In genomic region chr7:88759956-88760515, GRCh38 we compare ENCODE assay signal across 13 cellular contexts. TPM values are rescaled to one million over a fixed set of nuclear protein-coding genes. Genes with fewer than 3 reads are reported as not detected.
DNase-seq lines count a peak whose midpoint lies in the region; ATAC-seq and TF ChIP-seq lines count a peak whose summit lies in the region.
"Had no signal": no experiment of that assay in that cellular context is flagged by ENCODE, and none has a peak within 500 bp of the region (broad histone marks: within the 10 kb centered on the region; RNA-seq: fewer than 3 reads in every experiment).

No MANE protein-coding gene starts in this region.

- POLR2A ChIA-PET in naive thymus-derived CD8-positive, alpha-beta T cell (lab: Charles Lee), result no interaction called here

- H3K4me3 ChIP-seq in left ventricle myocardium inferior, result peak overlapping the region; percentile 63
- H3K4me3 ChIP-seq in coronary artery, result peak overlapping the region; percentile 70
- H3K4me3 ChIP-seq in aorta (ENCODE audit: low read length in 2 of 2), result no peak overlapping the region
- H3K4me3 ChIP-seq: lung had no signal

- H3K36me3 Mint-ChIP-seq in naive thymus-derived CD8-positive, alpha-beta T cell, result no peaks in the 10 kb centered on the region

- peak overlapping the region in 6 of 10 donors; percentile 1 to 55 (median 14) for H3K4me3 Mint-ChIP-seq in naive thymus-derived CD8-positive, alpha-beta T cell

- no peak for DNase-seq in left ventricle myocardium inferior
- no peak for DNase-seq in Right ventricle myocardium superior
- DNase-seq in coronary artery (ENCODE audit: low spot score), result no peak
- no peak for DNase-seq in naive thymus-derived CD8-positive, alpha-beta T cell
- DNase-seq in aorta, result no peak
- DNase-seq in kidney glomerular epithelial cell (lab: John Stamatoyannopoulos, UW), result no peak
- DNase-seq in germinal center (ENCODE audit: low spot score), result no peak
- DNase-seq in GM03348 (ENCODE audit: low spot score), result no peak
- DNase-seq: activated CD4-positive, alpha-beta T cell treated with anti-CD3 and anti-CD28 coated beads, Interleukin-2, amount 50 U/mL, for 1 hour had no signal

- peak overlapping the region in 1 of 10 donors; percentile 0 for H3K27ac Mint-ChIP-seq in naive thymus-derived CD8-positive, alpha-beta T cell

- peaks cover 2 to 7% (median 4%) of the 10 kb centered on the region in 4 donors for H3K4me1 Mint-ChIP-seq in naive thymus-derived CD8-positive, alpha-beta T cell

- H3K27me3 Mint-ChIP-seq in naive thymus-derived CD8-positive, alpha-beta T cell, result peaks cover 22 to 71% (median 30%) of the 10 kb centered on the region in 5 donors

- no peak overlapping the region for H3K27ac ChIP-seq in left ventricle myocardium inferior (replicated peaks)
- no peak overlapping the region for H3K27ac ChIP-seq in coronary artery
- H3K27ac ChIP-seq in aorta (ENCODE audit: low read depth in 1 of 2, low read length in 2 of 2), result no peak overlapping the region
- H3K27ac ChIP-seq: C4-2B had no signal

- H3K9me3 ChIP-seq in left ventricle myocardium inferior (replicated peaks), result no peaks in the 10 kb centered on the region
- no peaks in the 10 kb centered on the region for H3K9me3 ChIP-seq in aorta (ENCODE audit: control insufficient read depth, low read length)

- H3K36me3 ChIP-seq in left ventricle myocardium inferior (no peaks in the 10 kb centered on the region), aorta (ENCODE audit: control insufficient read depth in 1 of 2, insufficient read depth in 2 of 2, low read length in 1 of 2) (no peaks in the 10 kb centered on the region)

- intact Hi-C loops in left ventricle myocardium inferior (cut with micrococcal nuclease) (no loop called here), Right ventricle myocardium superior (cut with DNase I) (no loop called here), aorta (cut with DNase I) (no loop called here)

- H3K4me1 ChIP-seq in left ventricle myocardium inferior (peaks cover 19% of the 10 kb centered on the region), aorta (ENCODE audit: control insufficient read depth in 1 of 2, insufficient read depth in 2 of 2, low read length in 2 of 2) (no peaks in the 10 kb centered on the region)

- no peak for TF ChIP-seq CTCF in left ventricle myocardium inferior (IDR thresholded peaks at IDR 0.05; ENCODE audit: borderline replicate concordance)
- TF ChIP-seq CTCF in coronary artery (IDR thresholded peaks at IDR 0.05), result no peak

- no peak for ATAC-seq in Right ventricle myocardium superior (ENCODE audit: poor library complexity)
- peak in 1 of 2 donors; percentile 32 for ATAC-seq in naive thymus-derived CD8-positive, alpha-beta T cell
- peak; percentile 54 for ATAC-seq in aorta (ENCODE audit: low FRiP score)

- H3K27me3 ChIP-seq in left ventricle myocardium inferior (ENCODE audit: low read depth) (peaks cover 85% of the 10 kb centered on the region), aorta (ENCODE audit: control insufficient read depth in 1 of 2, insufficient read depth in 2 of 2, low read length in 1 of 2) (no peaks in the 10 kb centered on the region)

- peaks cover 0 to 3% (median 0%) of the 10 kb centered on the region in 9 donors for H3K9me3 Mint-ChIP-seq in naive thymus-derived CD8-positive, alpha-beta T cell

- WGBS in aorta, 2 donors, result 9 to 11% methylated on average over 17 of the region's 17 CpGs

RNA-seq across cellular contexts. Expression of gene ZNF804B, which starts 0.5 kb away (rescaled TPM):
- total RNA-seq in left ventricle myocardium inferior, result not detected
- not detected for total RNA-seq in Right ventricle myocardium superior
- not detected for total RNA-seq in naive thymus-derived CD8-positive, alpha-beta T cell
- polyA plus RNA-seq in naive thymus-derived CD8-positive, alpha-beta T cell, result not detected
- not detected for total RNA-seq in aorta
- polyA plus RNA-seq in aorta, result not detected
- total RNA-seq: fibroblast of lung, lung had no signal
- polyA plus RNA-seq: adipose tissue, fibroblast of lung, lung had no signal

RNA-seq across cellular contexts. Expression of gene TEX47, which starts 35.5 kb away (rescaled TPM):
- total RNA-seq in left ventricle myocardium inferior, result not detected
- total RNA-seq in Right ventricle myocardium superior, result not detected
- not detected for total RNA-seq in naive thymus-derived CD8-positive, alpha-beta T cell
- not detected for polyA plus RNA-seq in naive thymus-derived CD8-positive, alpha-beta T cell
- total RNA-seq in aorta, result not detected
- polyA plus RNA-seq in aorta, result not detected
- total RNA-seq: fibroblast of lung, lung had no signal
- polyA plus RNA-seq: adipose tissue, fibroblast of lung, lung had no signal

Comparison
In these comparisons a context has a peak if more than half of its experiments do, and no peak if none do; other contexts are left out.
1. H3K4me3 ChIP-seq: peak in left ventricle myocardium inferior (single experiment) and coronary artery (single experiment); none in aorta (0 of 2).